In the genomic region with DNA sequence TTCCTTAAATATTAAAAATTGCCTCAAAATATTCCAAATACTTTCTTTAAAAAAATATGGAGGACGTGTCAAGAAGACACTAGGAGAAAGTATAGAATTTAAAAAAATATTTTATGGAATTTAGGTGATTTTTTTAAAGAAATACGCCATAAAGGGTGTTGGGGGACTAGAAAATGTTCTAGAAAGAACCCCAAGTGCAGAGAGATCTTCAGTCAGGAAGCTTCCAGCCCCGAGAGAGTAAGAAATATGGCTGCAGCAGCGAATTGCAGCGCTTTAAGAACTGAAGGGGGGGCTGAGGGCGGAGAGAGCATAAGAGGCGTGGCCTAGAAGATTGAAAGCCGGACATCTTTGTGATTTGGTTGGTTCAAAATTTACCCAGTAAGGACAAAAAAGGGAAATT, we compare ENCODE assay signal across 10 cellular contexts. TPM values are rescaled to one million over a fixed set of nuclear protein-coding genes. Genes with fewer than 3 reads are reported as not detected.
DNase-seq lines count a peak whose midpoint lies in the region; ATAC-seq, FAIRE-seq and TF ChIP-seq lines count a peak whose summit lies in the region.
"Had no signal": no experiment of that assay in that cellular context is flagged by ENCODE, and none has a peak within 500 bp of the region (broad histone marks: within the 10 kb centered on the region; RNA-seq: fewer than 3 reads in every experiment).

A gene (minus strand): TSS at position 248 of the 400 bp plus-strand sequence.

- ATAC-seq in HG02610 (IDR thresholded peaks at IDR 0.05; ENCODE audit: unreplicated experiment), result no peak

- no peak for TF ChIP-seq EP300 in tibial nerve (IDR thresholded peaks at IDR 0.05)

- no peak within 1 kb of the TSS for H3K4me3 ChIP-seq in kidney (ENCODE audit: low read length in 2 of 2)
- H3K4me3 ChIP-seq in tibial nerve, result peak within 1 kb of the TSS in 2 of 4 donors; percentile 52 to 70

- intact Hi-C loops in kidney (cut with DNase I), result no loop called here

- WGBS in tibial nerve, 2 donors, result 46 to 93% methylated on average over 8 of the region's 8 CpGs

- no peaks in the 10 kb centered on the region for H3K27me3 ChIP-seq in tibial nerve

- H3K27ac ChIP-seq in kidney (ENCODE audit: low read depth in 2 of 2, low read length in 2 of 2), result no peak within 1 kb of the TSS
- peak within 1 kb of the TSS in 2 of 4 donors; percentile 80 to 92 for H3K27ac ChIP-seq in tibial nerve

- DNase-seq in activated gamma-delta T cell treated with Interleukin-2 at 50 U/mL for 16 hours, result peak; percentile 65
- DNase-seq in activated gamma-delta T cell (lab: John Stamatoyannopoulos, UW), result no peak
- DNase-seq in activated CD8-positive, alpha-beta memory T cell treated with anti-CD3 and anti-CD28 coated beads, Interleukin-2, amount 50 U/mL, for 4 hours, result peak; percentile 70
- peak; percentile 83 for DNase-seq in kidney
- DNase-seq in tibial nerve (ENCODE audit: low spot score in 2 of 2), result no peak
- DNase-seq in NK-92 treated with Interleukin-12 subunit alpha and Interleukin-12 subunit beta, amount 100 ng/mL, for 24 hours (lab: John Stamatoyannopoulos, UW), result no peak
- no peak for DNase-seq in NCI-H1092 treated with DMSO at 0.1 percent for 48 hours (lab: John Stamatoyannopoulos, UW)

- peak; percentile 66 for FAIRE-seq in kidney (lab: Jason Lieb, UNC)
- FAIRE-seq: H1, islet of Langerhans had no signal

- H3K36me3 ChIP-seq in kidney (ENCODE audit: control insufficient read depth in 1 of 2, insufficient read depth in 2 of 2, low read length in 2 of 2), result no peaks in the 10 kb centered on the region
- H3K36me3 ChIP-seq in tibial nerve, result no peaks in the 10 kb centered on the region

- TF ChIP-seq POLR2A in tibial nerve (IDR thresholded peaks at IDR 0.05), result peak; percentile 46 to 48

- TF ChIP-seq CTCF in kidney (IDR thresholded peaks at IDR 0.05; ENCODE audit: borderline replicate concordance, extremely low read depth, insufficient read depth) (no peak), tibial nerve (IDR thresholded peaks at IDR 0.05) (no peak)

- H3K9ac ChIP-seq in kidney (ENCODE audit: low read length in 2 of 2), result no peak within 1 kb of the TSS

- H3K9me3 ChIP-seq in kidney (ENCODE audit: control insufficient read depth in 1 of 2, low read length in 2 of 2) (no peaks in the 10 kb centered on the region), tibial nerve (no peaks in the 10 kb centered on the region)

- H3K4me1 ChIP-seq in kidney (ENCODE audit: control insufficient read depth in 1 of 2, insufficient read depth in 1 of 2, low read depth in 1 of 2, low read length in 2 of 2) (no peaks in the 10 kb centered on the region), tibial nerve (no peaks in the 10 kb centered on the region)

RNA-seq across cellular contexts. Expression of the gene that starts here (rescaled TPM):
- total RNA-seq in kidney (343 TPM), tibial nerve (100 to 1,000 TPM in 2 of 4 donors, 10 to 100 TPM in 1, 1 to 10 TPM in 1; 5.5 to 502 (median 219) TPM)
- not detected for polyA plus RNA-seq in kidney (ENCODE audit: insufficient read depth, low read depth, low replicate concordance)

Comparison
In these comparisons a context has a peak if more than half of its experiments do, and no peak if none do; other contexts are left out.
1. DNase-seq: peak in activated gamma-delta T cell treated with Interleukin-2 at 50 U/mL for 16 hours (single experiment), activated CD8-positive, alpha-beta memory T cell treated with anti-CD3 and anti-CD28 coated beads, Interleukin-2, amount 50 U/mL, for 4 hours (single experiment) and kidney (single experiment); none in activated gamma-delta T cell (single experiment), tibial nerve (0 of 2), NK-92 treated with Interleukin-12 subunit alpha and Interleukin-12 subunit beta, amount 100 ng/mL, for 24 hours (single experiment) and NCI-H1092 treated with DMSO at 0.1 percent for 48 hours (single experiment).